15 cellular contexts compared by ENCODE assay signal in the genomic region with DNA sequence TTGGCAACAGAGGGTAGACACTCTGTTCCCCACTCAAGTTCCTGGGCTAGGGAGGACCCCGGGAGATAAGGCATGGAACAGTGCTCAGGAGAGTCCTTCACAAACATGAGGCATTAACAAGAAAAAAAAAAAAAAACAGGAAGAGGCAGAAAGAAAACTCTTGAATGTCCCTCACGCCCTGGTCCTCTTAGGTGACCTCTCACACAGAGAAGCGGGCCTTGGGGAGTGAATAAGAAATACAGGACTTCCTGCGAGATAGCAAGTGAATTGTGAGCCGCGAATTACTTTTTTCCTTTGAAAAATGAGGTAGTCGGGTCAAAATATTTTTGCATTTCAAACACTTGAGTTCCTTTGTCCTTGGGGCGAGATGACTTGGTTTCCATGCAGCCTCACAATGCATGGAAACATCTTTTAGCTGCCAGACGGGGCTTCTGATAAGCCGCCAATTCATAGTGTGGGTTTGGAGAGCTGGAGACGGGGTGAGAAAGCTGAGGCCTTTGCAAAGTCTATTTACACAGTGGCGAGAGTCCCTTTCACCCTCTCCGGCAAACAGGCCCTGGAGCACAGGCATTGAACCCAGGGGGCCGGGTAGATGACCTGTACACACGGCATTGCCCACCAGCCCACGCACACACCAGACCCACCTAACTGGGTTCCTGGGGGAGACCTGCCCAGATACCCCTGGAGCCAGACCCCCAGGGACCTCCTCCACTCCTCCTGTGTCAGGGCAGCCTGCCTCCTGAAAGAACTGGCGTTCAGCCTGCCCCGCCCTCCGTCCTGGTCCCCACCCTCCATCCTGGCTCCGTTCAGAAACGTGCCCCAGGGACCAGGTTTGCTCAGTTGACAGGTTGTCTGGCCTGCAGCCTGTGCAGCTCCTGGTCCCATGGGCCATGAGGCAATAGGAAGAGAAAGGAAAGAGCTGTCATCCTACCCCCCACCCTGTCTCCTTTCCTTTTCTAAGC.
DNase-seq lines count a peak whose midpoint lies in the region; ATAC-seq and TF ChIP-seq lines count a peak whose summit lies in the region.
"Had no signal": no experiment of that assay in that cellular context is flagged by ENCODE, and none has a peak within 500 bp of the region (broad histone marks: within the 10 kb centered on the region; RNA-seq: fewer than 3 reads in every experiment).

No MANE protein-coding gene starts in this region.

- peaks cover 17% of the 10 kb centered on the region for H3K27me3 Mint-ChIP-seq in type B pancreatic cell
- H3K27me3 Mint-ChIP-seq: B cell had no signal

- TF ChIP-seq CTCF in left ventricle myocardium inferior (IDR thresholded peaks at IDR 0.05; ENCODE audit: borderline replicate concordance) = no peak
- no peak for TF ChIP-seq CTCF in type B pancreatic cell (conservative IDR thresholded peaks at IDR 0.05)

- peak; percentile 56 for DNase-seq in left cardiac atrium
- no peak for DNase-seq in left ventricle myocardium inferior
- DNase-seq in NCI-H1436 treated with DMSO at 0.1 percent for 48 hours (lab: John Stamatoyannopoulos, UW) = peak; percentile 84
- DNase-seq in right cardiac atrium = peak; percentile 60 to 71 (median 64)
- no peak for DNase-seq in type B pancreatic cell (ENCODE audit: extremely low spot score, unreplicated experiment)
- no peak for DNase-seq in NCI-H2107 (lab: John Stamatoyannopoulos, UW)
- no peak for DNase-seq in kidney glomerular epithelial cell (lab: John Stamatoyannopoulos, UW)
- DNase-seq: COR-L47, IMR-90, NCI-H226, NCI-H524, RPMI8226 had no signal

- peak overlapping the region; percentile 34 for H3K27ac Mint-ChIP-seq in type B pancreatic cell
- H3K27ac Mint-ChIP-seq: B cell had no signal

- H3K36me3 ChIP-seq in left ventricle myocardium inferior = no peaks in the 10 kb centered on the region

- peaks cover 4% of the 10 kb centered on the region for H3K36me3 Mint-ChIP-seq in type B pancreatic cell

- H3K27ac ChIP-seq in left ventricle myocardium inferior (replicated peaks) (no peak overlapping the region), right cardiac atrium (ENCODE audit: low read length) (no peak overlapping the region)

- H3K4me3 Mint-ChIP-seq in type B pancreatic cell = no peak overlapping the region
- H3K4me3 Mint-ChIP-seq: B cell had no signal

- H3K4me1 ChIP-seq in left ventricle myocardium inferior = no peaks in the 10 kb centered on the region
- no peaks in the 10 kb centered on the region for H3K4me1 ChIP-seq in right cardiac atrium (ENCODE audit: control insufficient read depth, insufficient read depth, low read length)

- 59% methylated on average over 21 of the region's 21 CpGs for WGBS in right cardiac atrium

- intact Hi-C loops in left cardiac atrium (cut with DNase I) (no loop called here), left ventricle myocardium inferior (cut with micrococcal nuclease) (no loop called here), right cardiac atrium (cut with DNase I) (no loop called here)

- ATAC-seq in left cardiac atrium (peak in 1 of 2 donors; percentile 32), right cardiac atrium (peak; percentile 50 to 85), GM19467 (IDR thresholded peaks at IDR 0.05; ENCODE audit: unreplicated experiment) (no peak)
- ATAC-seq: GM12878 had no signal

- peaks cover 6% of the 10 kb centered on the region for H3K9me3 Mint-ChIP-seq in type B pancreatic cell

- H3K4me3 ChIP-seq in left ventricle myocardium inferior = no peak overlapping the region
- H3K4me3 ChIP-seq in right cardiac atrium (ENCODE audit: low read length) = no peak overlapping the region
- H3K4me3 ChIP-seq: GM12878 had no signal

- H3K4me1 Mint-ChIP-seq in type B pancreatic cell (ENCODE audit: unreplicated experiment) = peaks cover 24% of the 10 kb centered on the region
- H3K4me1 Mint-ChIP-seq: B cell had no signal

- H3K27me3 ChIP-seq in left ventricle myocardium inferior (ENCODE audit: low read depth) (peaks cover 26% of the 10 kb centered on the region), right cardiac atrium (ENCODE audit: control insufficient read depth, insufficient read depth) (no peaks in the 10 kb centered on the region)

- H3K9me3 ChIP-seq in left ventricle myocardium inferior (replicated peaks) (no peaks in the 10 kb centered on the region), right cardiac atrium (ENCODE audit: control insufficient read depth, low read length) (no peaks in the 10 kb centered on the region)

Comparison
In these comparisons a context has a peak if more than half of its experiments do, and no peak if none do; other contexts are left out.
1. DNase-seq: peak in left cardiac atrium (single experiment), NCI-H1436 treated with DMSO at 0.1 percent for 48 hours (single experiment) and right cardiac atrium (3 of 3); none in left ventricle myocardium inferior (single experiment), type B pancreatic cell (single experiment), NCI-H2107 (single experiment) and kidney glomerular epithelial cell (single experiment).